Comparison of ENCODE assay signal across 1 cellular context in the genomic region with DNA sequence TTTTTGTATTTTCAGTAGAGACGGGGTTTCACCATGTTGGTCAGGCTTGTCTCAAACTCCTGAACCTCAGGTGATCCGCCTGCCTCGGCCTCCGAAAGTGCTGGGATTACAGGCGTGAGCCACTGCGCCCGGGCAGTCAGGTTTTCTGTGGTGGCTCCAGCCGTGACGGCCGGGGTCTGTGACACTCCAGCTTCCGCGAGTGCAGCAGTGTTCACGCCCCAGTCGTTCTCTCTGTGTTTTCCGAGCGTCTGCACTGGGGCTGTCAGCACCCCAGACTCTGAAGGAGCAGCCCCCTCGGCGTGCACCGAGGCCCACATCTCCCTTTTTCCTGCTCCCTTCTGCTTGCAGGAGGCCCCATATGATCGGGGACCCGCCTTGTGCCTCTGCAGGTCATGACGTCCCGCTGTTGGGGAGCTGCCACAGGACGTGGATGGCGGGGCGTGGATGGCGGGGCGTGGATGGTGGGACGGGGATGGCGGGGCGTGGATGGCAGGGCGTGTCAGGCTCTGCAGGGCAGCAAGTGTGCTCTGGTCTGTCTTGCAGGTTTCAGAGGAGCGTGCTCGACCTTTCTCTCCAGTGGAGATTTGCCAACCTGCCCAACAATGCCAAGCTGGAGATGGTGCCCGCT.
TF ChIP-seq lines count a peak whose summit lies in the region.

No MANE protein-coding gene starts in this region.

TF ChIP-seq in K562, 482 proteins besides CTCF, POLR2A, EP300 and RAD21:
- TF ChIP-seq E2F4 (CRISPR knock-in tag; IDR thresholded peaks at IDR 0.05; ENCODE audit: low read depth), result no peak
- no peak for TF ChIP-seq NR2C1 (IDR thresholded peaks at IDR 0.05)
- TF ChIP-seq NR2C1 (tag; IDR thresholded peaks at IDR 0.05), result no peak
- 0 out of 2 replicates have a peak, but pooled peaks have one; percentile 26 for TF ChIP-seq RBFOX2 (IDR thresholded peaks at IDR 0.05; ENCODE audit: low read depth, low read length)
- 0 out of 2 replicates have a peak, but pooled peaks have one; percentile 12 for TF ChIP-seq POLR2G (IDR thresholded peaks at IDR 0.05; ENCODE audit: low read depth, low read length)
